ENCODE assay signal across 8 cellular contexts in the genomic region with DNA sequence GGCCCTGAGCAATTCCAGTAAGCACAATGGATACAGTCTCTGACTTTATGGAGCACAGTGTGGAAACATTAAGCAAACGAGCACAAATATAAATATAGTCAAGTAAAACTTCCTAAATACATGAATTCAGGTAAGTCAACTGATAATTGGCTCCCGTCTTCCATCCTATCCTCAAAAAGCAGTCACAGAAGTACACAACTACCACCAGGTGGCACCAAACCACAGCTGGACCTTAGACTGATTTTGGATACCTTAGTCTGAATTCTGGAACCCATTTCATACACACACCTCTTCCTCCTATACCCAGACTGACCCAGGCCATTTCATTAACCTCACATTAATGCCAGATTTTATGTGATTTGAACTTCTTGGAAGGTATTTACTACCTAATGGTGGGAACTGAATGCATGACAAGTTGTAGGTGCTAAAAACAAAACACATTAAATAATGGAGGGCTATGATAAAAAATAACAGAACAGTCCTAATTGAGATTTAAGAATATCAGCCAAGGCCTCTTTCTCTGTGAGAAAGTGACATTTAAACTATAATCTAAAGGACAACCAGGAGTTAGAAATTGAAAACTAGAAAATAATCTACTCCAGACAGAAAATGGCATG.
DNase-seq lines count a peak whose midpoint lies in the region; ATAC-seq and TF ChIP-seq lines count a peak whose summit lies in the region.

No MANE protein-coding gene starts in this region.

- H3K4me3 Mint-ChIP-seq in activated B cell treated with CpG ODN at 0.5 μM for 24 hours = no peak overlapping the region

- no peaks in the 10 kb centered on the region for H3K4me1 Mint-ChIP-seq in activated B cell treated with CpG ODN at 0.5 μM for 24 hours

- H3K9me3 Mint-ChIP-seq in activated B cell treated with CpG ODN at 0.5 μM for 24 hours = no peaks in the 10 kb centered on the region

- no peak overlapping the region for H3K27ac ChIP-seq in caudate nucleus (ENCODE audit: low read depth, low read length)

- ATAC-seq in GM18511 (IDR thresholded peaks at IDR 0.05; ENCODE audit: unreplicated experiment) (peak; percentile 91), HG03139 (IDR thresholded peaks at IDR 0.05; ENCODE audit: unreplicated experiment) (peak; percentile 87), activated B cell treated with CpG ODN at 0.5 μM for 24 hours (ENCODE audit: low read depth) (peak; percentile 90)

- no peak overlapping the region for H3K27ac Mint-ChIP-seq in activated B cell treated with CpG ODN at 0.5 μM for 24 hours

- intact Hi-C loops in activated B cell treated with CpG ODN at 0.5 μM for 24 hours (cut with micrococcal nuclease) = loop anchor here (1.0 to 5.0 kb wide), 8 partner anchors 69 to 553 kb away; no protein-coding TSS in a partner anchor

- H3K27me3 Mint-ChIP-seq in activated B cell treated with CpG ODN at 0.5 μM for 24 hours = no peaks in the 10 kb centered on the region

- in situ Hi-C loops in ACHN (cut with HindIII; ENCODE audit: low pct_ligation_motif_present, low pct_unique_long_range_greater_than_20kb, low sequenced_read_pairs) = no loop called here

- no peak for TF ChIP-seq CTCF in activated B cell treated with CpG ODN at 0.5 μM for 24 hours (IDR thresholded peaks at IDR 0.05)

- DNase-seq in ACHN (peak; percentile 77), NCI-H2227 treated with DMSO at 0.1 percent for 48 hours (lab: John Stamatoyannopoulos, UW) (peak; percentile 54), activated B cell treated with CpG ODN at 0.5 μM for 24 hours (peak; percentile 28), caudate nucleus (lab: John Stamatoyannopoulos, UW) (peak in 51 of 61 donors; percentile 1 to 74 (median 25)), kidney tubule cell (ENCODE audit: low spot score) (peak; percentile 79)
- DNase-seq in stimulated activated CD4-positive, alpha-beta T cell treated with anti-CD3 and anti-CD28 coated beads, Interleukin-4, amount 100 ng/mL, for 24 hours = peak; percentile 83

- POLR2A ChIA-PET in activated B cell treated with CpG ODN at 0.5 μM for 24 hours (lab: Charles Lee) = interaction anchor here (0.6 to 3.3 kb wide), 3 partner anchors 17 to 196 kb away, joined by 3 to 10 read pairs (median 9); partner anchors contain the start of gene ELF2

- CTCF ChIA-PET in activated B cell treated with CpG ODN at 0.5 μM for 24 hours (lab: Charles Lee) = interaction anchor here (0.6 to 5.4 kb wide), 10 partner anchors 10 to 449 kb away, joined by 3 to 54 read pairs (median 3); no protein-coding TSS in a partner anchor

- H3K36me3 Mint-ChIP-seq in activated B cell treated with CpG ODN at 0.5 μM for 24 hours (ENCODE audit: low read depth) = no peaks in the 10 kb centered on the region

Comparison
In these comparisons a context has a peak if more than half of its experiments do, and no peak if none do; other contexts are left out.
1. DNase-seq: peak in every context shown above with its lines; median percentile 83 in stimulated activated CD4-positive, alpha-beta T cell treated with anti-CD3 and anti-CD28 coated beads, Interleukin-4, amount 100 ng/mL, for 24 hours; 79 in kidney tubule cell; 77 in ACHN; 54 in NCI-H2227 treated with DMSO at 0.1 percent for 48 hours; 28 in activated B cell treated with CpG ODN at 0.5 μM for 24 hours; 25 in caudate nucleus.